ENCODE assay signal across 23 cellular contexts in the genomic region with DNA sequence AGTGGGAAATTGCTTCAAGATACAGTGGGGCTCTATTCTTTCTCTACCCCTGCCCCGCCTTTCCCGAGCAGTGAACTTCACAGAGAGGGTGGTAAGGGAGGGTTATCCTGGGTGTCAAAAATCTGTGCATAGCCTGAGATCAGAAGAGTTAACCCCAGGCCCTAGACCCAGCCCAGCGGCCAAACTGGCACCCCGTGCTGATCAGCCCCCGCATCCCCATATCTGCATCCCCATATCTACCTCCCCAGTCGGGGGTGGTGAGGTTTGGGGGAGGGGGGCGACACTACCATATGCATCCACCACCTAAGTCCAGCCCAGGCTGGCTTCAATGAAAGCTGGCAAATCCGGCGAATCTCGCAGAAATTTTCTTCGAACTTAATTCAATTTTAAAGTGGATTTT. TPM values are rescaled to one million over a fixed set of nuclear protein-coding genes. Genes with fewer than 3 reads are reported as not detected.
DNase-seq lines count a peak whose midpoint lies in the region; ATAC-seq and TF ChIP-seq lines count a peak whose summit lies in the region.
"Had no signal": no experiment of that assay in that cellular context is flagged by ENCODE, and none has a peak within 500 bp of the region (broad histone marks: within the 10 kb centered on the region; RNA-seq: fewer than 3 reads in every experiment).

No MANE protein-coding gene starts in this region.

- no peak overlapping the region for H3K27ac Mint-ChIP-seq in GM23338
- H3K27ac Mint-ChIP-seq: CD4-positive, alpha-beta T cell had no signal

- H3K4me2 ChIP-seq in GM23338, result peak overlapping the region; percentile 73
- H3K4me2 ChIP-seq in mesendoderm (ENCODE audit: low read length), result no peak overlapping the region
- H3K4me2 ChIP-seq: BLaER1, SK-N-SH had no signal

- H4K8ac ChIP-seq in mesendoderm (ENCODE audit: low read depth, low read length), result no peak overlapping the region

- peak overlapping the region; percentile 41; the same call in 1 of the 2 replicates for H3K4me3 ChIP-seq in GM23338
- no peak overlapping the region for H3K4me3 ChIP-seq in mesendoderm (ENCODE audit: low read length)
- H3K4me3 ChIP-seq in upper lobe of right lung, result no peak overlapping the region
- H3K4me3 ChIP-seq in psoas muscle, result no peak overlapping the region
- H3K4me3 ChIP-seq: BLaER1, HAP-1 had no signal

- no peak for ATAC-seq in GM23338
- ATAC-seq in upper lobe of right lung, result no peak
- ATAC-seq in GM21423 (IDR thresholded peaks at IDR 0.05; ENCODE audit: unreplicated experiment), result no peak
- ATAC-seq in psoas muscle, result no peak

- H3K79me2 ChIP-seq in GM23338 (replicated peaks; ENCODE audit: insufficient read depth), result no peaks in the 10 kb centered on the region
- no peaks in the 10 kb centered on the region for H3K79me2 ChIP-seq in mesendoderm (ENCODE audit: control insufficient read depth, insufficient read depth, low read length)

- no peaks in the 10 kb centered on the region for H3K36me3 ChIP-seq in GM23338 (ENCODE audit: insufficient read depth)
- no peaks in the 10 kb centered on the region for H3K36me3 ChIP-seq in mesendoderm (ENCODE audit: control insufficient read depth, insufficient read depth, low read length)
- no peaks in the 10 kb centered on the region for H3K36me3 ChIP-seq in upper lobe of right lung
- H3K36me3 ChIP-seq in psoas muscle (ENCODE audit: insufficient read depth in 1 of 2, low read depth in 1 of 2), result no peaks in the 10 kb centered on the region
- H3K36me3 ChIP-seq: BLaER1, HAP-1 had no signal

- no peaks in the 10 kb centered on the region for H3K36me3 Mint-ChIP-seq in GM23338 (ENCODE audit: low read depth)

- peaks cover 50% of the 10 kb centered on the region for H4K20me1 ChIP-seq in GM23338 (replicated peaks; ENCODE audit: insufficient read depth)
- H4K20me1 ChIP-seq: BLaER1 had no signal

- H3K9me2 ChIP-seq in GM23338 (ENCODE audit: insufficient read depth), result no peaks in the 10 kb centered on the region
- H3K9me2 ChIP-seq: SK-N-SH had no signal

- intact Hi-C loops in upper lobe of right lung (cut with DNase I) (no loop called here), psoas muscle (cut with DNase I) (no loop called here)

- H3K18ac ChIP-seq in mesendoderm (ENCODE audit: low read length), result no peak overlapping the region

- TF ChIP-seq CTCF in GM23338 (conservative IDR thresholded peaks at IDR 0.05; ENCODE audit: low read depth in 2 of 2) (no peak), upper lobe of right lung (IDR thresholded peaks at IDR 0.05) (no peak), psoas muscle (IDR thresholded peaks at IDR 0.05) (no peak)

- no peaks in the 10 kb centered on the region for H3K79me1 ChIP-seq in mesendoderm (ENCODE audit: low read length)

- H2BK5ac ChIP-seq in mesendoderm (ENCODE audit: low read length), result no peak overlapping the region

- H2BK15ac ChIP-seq in mesendoderm (replicated peaks; ENCODE audit: low read depth), result no peak overlapping the region

- H3K56ac ChIP-seq in mesendoderm (ENCODE audit: low read length), result no peak overlapping the region

- no CpG with 5 or more reads among the region's 11 CpGs for WGBS in mesendoderm (ENCODE audit: extremely low coverage, insufficient coverage, low lambda C conversion rate)
- WGBS in psoas muscle, 3 donors, result 5 to 6% (median 5%) methylated on average over 11 of the region's 11 CpGs

- H3K4me1 ChIP-seq in GM23338 (ENCODE audit: insufficient read depth) (peaks cover 80% of the 10 kb centered on the region), mesendoderm (ENCODE audit: control insufficient read depth, low read depth, low read length) (peaks cover 16% of the 10 kb centered on the region), upper lobe of right lung (no peaks in the 10 kb centered on the region), psoas muscle (peaks cover 3% of the 10 kb centered on the region)
- H3K4me1 ChIP-seq: Caco-2 had no signal

- H3F3A ChIP-seq in GM23338 (replicated peaks; ENCODE audit: low read depth), result peaks cover 52% of the 10 kb centered on the region

- H2BK120ac ChIP-seq in mesendoderm (ENCODE audit: low read depth, low read length), result no peak overlapping the region

- peaks cover 8% of the 10 kb centered on the region; the same call in 2 of the 3 replicates for H3K9me3 Mint-ChIP-seq in GM23338

- H3K9me3 ChIP-seq in upper lobe of right lung (no peaks in the 10 kb centered on the region), psoas muscle (no peaks in the 10 kb centered on the region)
- H3K9me3 ChIP-seq: Caco-2, HAP-1, SK-N-SH had no signal

- H3K4me1 Mint-ChIP-seq in GM23338, result peaks cover 68% of the 10 kb centered on the region

- peaks cover 100% of the 10 kb centered on the region for H3K27me3 Mint-ChIP-seq in GM23338 (ENCODE audit: insufficient read depth, low read depth, poor library complexity)

- no peak overlapping the region for H3K4me3 Mint-ChIP-seq in GM23338
- H3K4me3 Mint-ChIP-seq: CD4-positive, alpha-beta T cell had no signal

- H3K27ac ChIP-seq in GM23338 (ENCODE audit: low read depth), result no peak overlapping the region
- H3K27ac ChIP-seq in caudate nucleus (ENCODE audit: low read depth, low read length), result peak overlapping the region; percentile 36
- no peak overlapping the region for H3K27ac ChIP-seq in mesendoderm (ENCODE audit: low read depth, low read length)
- no peak overlapping the region for H3K27ac ChIP-seq in upper lobe of right lung
- no peak overlapping the region for H3K27ac ChIP-seq in psoas muscle
- H3K27ac ChIP-seq: BLaER1 had no signal

- H3K23ac ChIP-seq in mesendoderm (ENCODE audit: low read length), result no peak overlapping the region

- no peak overlapping the region for H3K4ac ChIP-seq in mesendoderm (ENCODE audit: low read depth, low read length)

- no peak overlapping the region for H2AFZ ChIP-seq in GM23338

- H3K27me3 ChIP-seq in GM23338 (ENCODE audit: insufficient read depth) (peaks cover 100% of the 10 kb centered on the region), mesendoderm (ENCODE audit: insufficient read depth, low read length, poor library complexity) (peaks cover 58% of the 10 kb centered on the region), upper lobe of right lung (peaks cover 94% of the 10 kb centered on the region), psoas muscle (ENCODE audit: insufficient read depth in 3 of 3, low read length in 2 of 3) (peaks cover 10 to 99% (median 57%) of the 10 kb centered on the region in 3 donors)

- H3K9ac ChIP-seq in mesendoderm (ENCODE audit: low read length), result no peak overlapping the region
- H3K9ac ChIP-seq: BLaER1, SK-N-SH had no signal

- no peak overlapping the region for H2AK5ac ChIP-seq in mesendoderm (ENCODE audit: low read length)

- DNase-seq in GM23338 (ENCODE audit: low spot score), result no peak
- DNase-seq in caudate nucleus (lab: John Stamatoyannopoulos, UW), result no peak
- DNase-seq in mesendoderm, result peak; percentile 30
- peak; percentile 48 for DNase-seq in upper lobe of right lung
- DNase-seq in stimulated activated CD4-positive, alpha-beta T cell treated with anti-CD3 and anti-CD28 coated beads, Interleukin-2, amount 100 ng/mL, for 48 hours, result no peak
- no peak for DNase-seq in psoas muscle
- DNase-seq: Caco-2; CD4-positive, alpha-beta T cell; DMS 273 treated with DMSO at 0.1 percent for 48 hours; KBM-7; MM.1S; NCI-H1048; NCI-H1417 treated with DMSO at 0.1 percent for 48 hours; NCI-H187; NCI-H2107; NCI-H2227 treated with DMSO at 0.1 percent for 48 hours; NCI-H510A treated with DMSO at 0.1 percent for 48 hours; NCI-H748 treated with DMSO at 0.1 percent for 48 hours; SIG-M5; SK-N-SH had no signal

- no peak overlapping the region for H4K5ac ChIP-seq in mesendoderm (ENCODE audit: low read length)

TF ChIP-seq in GM23338, 12 proteins besides CTCF, POLR2A, EP300 and RAD21:
- TF ChIP-seq EZH2phosphoT487 (IDR thresholded peaks at IDR 0.05; ENCODE audit: unreplicated experiment), result no peak

RNA-seq across cellular contexts. Expression of gene DLX6, which starts 7.0 kb away (rescaled TPM):
- total RNA-seq in GM23338 (2014; rRNA removed; shearing (Covaris generic)), result not detected in 2 replicates
- not detected in 2 replicates for polyA plus RNA-seq in GM23338 (2016; fragmentation: Nextera tagmentation; extraction: Ambion mirVana)
- polyA plus RNA-seq in mesendoderm (2013, experiment 1 of 2), result 0.21 TPM
- polyA plus RNA-seq in mesendoderm (2013, experiment 2 of 2), result 0.14 TPM
- not detected for total RNA-seq in upper lobe of right lung
- total RNA-seq in psoas muscle, result not detected
- not detected for polyA plus RNA-seq in psoas muscle
- total RNA-seq: CD4-positive, alpha-beta T cell had no signal

RNA-seq across cellular contexts. Expression of gene DLX5, which starts 26.3 kb away (rescaled TPM):
- not detected in 2 replicates for total RNA-seq in GM23338 (2014; rRNA removed; shearing (Covaris generic))
- not detected in 2 replicates for polyA plus RNA-seq in GM23338 (2016; fragmentation: Nextera tagmentation; extraction: Ambion mirVana)
- 0.29 TPM for polyA plus RNA-seq in mesendoderm (2013, experiment 1 of 2)
- polyA plus RNA-seq in mesendoderm (2013, experiment 2 of 2), result 0.42 TPM
- not detected for total RNA-seq in upper lobe of right lung
- not detected for total RNA-seq in psoas muscle
- not detected for polyA plus RNA-seq in psoas muscle
- total RNA-seq: Caco-2; CD4-positive, alpha-beta T cell had no signal
- polyA plus RNA-seq: SK-N-SH had no signal

Comparison
In these comparisons a context has a peak if more than half of its experiments do, and no peak if none do; other contexts are left out.
1. DNase-seq: peak in mesendoderm (single experiment) and upper lobe of right lung (single experiment); none in GM23338 (single experiment), caudate nucleus (0 of 61), stimulated activated CD4-positive, alpha-beta T cell treated with anti-CD3 and anti-CD28 coated beads, Interleukin-2, amount 100 ng/mL, for 48 hours (0 of 2) and psoas muscle (0 of 2).